8 cellular contexts compared by ENCODE assay signal in genomic region chr7:95871078-95871848, GRCh38.
A peak's percentile ranks its signal among the peaks of the same experiment; 100 is the strongest.
DNase-seq lines count a peak whose midpoint lies in the region; ATAC-seq, FAIRE-seq and TF ChIP-seq lines count a peak whose summit lies in the region.

No MANE protein-coding gene starts in this region.

- FAIRE-seq in astrocyte (lab: Jason Lieb, UNC) = no peak

- H3K4me1 ChIP-seq in astrocyte (ENCODE audit: insufficient read depth, low read length) = no peaks in the 10 kb centered on the region
- peaks cover 0 to 10% (median 0%) of the 10 kb centered on the region in 4 donors for H3K4me1 ChIP-seq in tibial nerve

- TF ChIP-seq POLR2A in tibial nerve (IDR thresholded peaks at IDR 0.05) = no peak

- H3K4me2 ChIP-seq in astrocyte (ENCODE audit: low read length) = no peak overlapping the region

- no peak overlapping the region for H3K4me3 Mint-ChIP-seq in activated CD4-positive, alpha-beta T cell treated with anti-CD3 and anti-CD28 coated beads, Interleukin-2, amount 10 ng/mL, durations not matched to agents 24 days and 14 days
- H3K4me3 Mint-ChIP-seq in astrocyte (ENCODE audit: unreplicated experiment) = no peak overlapping the region

- H3K36me3 ChIP-seq in astrocyte (ENCODE audit: insufficient read depth, low read length) (no peaks in the 10 kb centered on the region), tibial nerve (no peaks in the 10 kb centered on the region)

- H3K27me3 ChIP-seq in astrocyte (ENCODE audit: insufficient read depth, low read length) (no peaks in the 10 kb centered on the region), tibial nerve (no peaks in the 10 kb centered on the region)

- TF ChIP-seq CTCF in astrocyte (IDR thresholded peaks at IDR 0.05; ENCODE audit: insufficient read depth, low read depth, low read length) (peak; percentile 61), tibial nerve (IDR thresholded peaks at IDR 0.05) (peak; percentile 41 to 65 (median 56))

- no peak overlapping the region for H3K9ac ChIP-seq in astrocyte (ENCODE audit: low read length)

- H3K4me1 Mint-ChIP-seq in activated CD4-positive, alpha-beta T cell treated with anti-CD3 and anti-CD28 coated beads, Interleukin-2, amount 10 ng/mL, durations not matched to agents 24 days and 14 days = no peaks in the 10 kb centered on the region
- H3K4me1 Mint-ChIP-seq in astrocyte (ENCODE audit: low read depth, unreplicated experiment) = peaks cover 3% of the 10 kb centered on the region

- H3K9me3 ChIP-seq in astrocyte (ENCODE audit: insufficient read depth, low read depth, low read length) (no peaks in the 10 kb centered on the region), tibial nerve (no peaks in the 10 kb centered on the region)

- DNase-seq in activated CD4-positive, alpha-beta T cell treated with anti-CD3 and anti-CD28 coated beads, Interleukin-2, amount 10 ng/mL, durations not matched to agents 24 days and 14 days = peak; percentile 63
- DNase-seq in activated CD4-positive, alpha-beta T cell treated with anti-CD3 and anti-CD28 coated beads, Interleukin-2, amount 50 U/mL, for 1 hour = no peak
- DNase-seq in NCI-H2171 treated with DMSO at 0.1 percent for 48 hours (lab: John Stamatoyannopoulos, UW) (peak; percentile 60), astrocyte (ENCODE audit: low read depth) (peak; percentile 14), iPS-NIHi11 (ENCODE audit: low spot score) (peak; percentile 71), tibial nerve (ENCODE audit: low spot score in 2 of 2) (peak in 1 of 2 donors; percentile 40), epidermal melanocyte (ENCODE audit: insufficient read length, low spot score) (no peak)

- no peaks in the 10 kb centered on the region for H3K9me3 Mint-ChIP-seq in activated CD4-positive, alpha-beta T cell treated with anti-CD3 and anti-CD28 coated beads, Interleukin-2, amount 10 ng/mL, durations not matched to agents 24 days and 14 days
- H3K9me3 Mint-ChIP-seq in astrocyte (ENCODE audit: unreplicated experiment) = peaks cover 2% of the 10 kb centered on the region

- no peak overlapping the region for H3K27ac ChIP-seq in astrocyte (ENCODE audit: low read depth, low read length)
- H3K27ac ChIP-seq in tibial nerve = no peak overlapping the region

- H2AFZ ChIP-seq in astrocyte (ENCODE audit: low read depth, low read length) = no peak overlapping the region

- no peaks in the 10 kb centered on the region for H4K20me1 ChIP-seq in astrocyte (ENCODE audit: insufficient read depth, low read length)

- no peak for TF ChIP-seq EP300 in tibial nerve (IDR thresholded peaks at IDR 0.05)

- peak; percentile 62 for ATAC-seq in HG02884 (IDR thresholded peaks at IDR 0.05; ENCODE audit: unreplicated experiment)

- peaks cover 2% of the 10 kb centered on the region for H3K27me3 Mint-ChIP-seq in activated CD4-positive, alpha-beta T cell treated with anti-CD3 and anti-CD28 coated beads, Interleukin-2, amount 10 ng/mL, durations not matched to agents 24 days and 14 days
- H3K27me3 Mint-ChIP-seq in astrocyte (ENCODE audit: low read depth, unreplicated experiment) = peaks cover 2% of the 10 kb centered on the region

- no peaks in the 10 kb centered on the region for H3K79me2 ChIP-seq in astrocyte (ENCODE audit: insufficient read depth, low read length)

- H3K4me3 ChIP-seq in astrocyte (ENCODE audit: insufficient read depth, low read depth, low read length) = no peak overlapping the region
- no peak overlapping the region for H3K4me3 ChIP-seq in tibial nerve

- 21% methylated on average over 6 of the region's 6 CpGs for WGBS in tibial nerve, 2 donors

- no peaks in the 10 kb centered on the region for H3K36me3 Mint-ChIP-seq in activated CD4-positive, alpha-beta T cell treated with anti-CD3 and anti-CD28 coated beads, Interleukin-2, amount 10 ng/mL, durations not matched to agents 24 days and 14 days (ENCODE audit: low read depth)
- H3K36me3 Mint-ChIP-seq in astrocyte (ENCODE audit: low read depth, unreplicated experiment) = no peaks in the 10 kb centered on the region

- intact Hi-C loops in activated CD4-positive, alpha-beta T cell treated with anti-CD3 and anti-CD28 coated beads, Interleukin-2, amount 10 ng/mL, durations not matched to agents 24 days and 14 days (cut with micrococcal nuclease) = loop anchor here (1.0 to 2.0 kb wide), 2 partner anchors 146 to 360 kb away; no protein-coding TSS in a partner anchor

- H3K27ac Mint-ChIP-seq in activated CD4-positive, alpha-beta T cell treated with anti-CD3 and anti-CD28 coated beads, Interleukin-2, amount 10 ng/mL, durations not matched to agents 24 days and 14 days = no peak overlapping the region
- no peak overlapping the region for H3K27ac Mint-ChIP-seq in astrocyte (ENCODE audit: unreplicated experiment)

Comparison
In these comparisons a context has a peak if more than half of its experiments do, and no peak if none do; other contexts are left out.
1. DNase-seq: peak in activated CD4-positive, alpha-beta T cell treated with anti-CD3 and anti-CD28 coated beads, Interleukin-2, amount 10 ng/mL, durations not matched to agents 24 days and 14 days (single experiment), NCI-H2171 treated with DMSO at 0.1 percent for 48 hours (single experiment), astrocyte (single experiment) and iPS-NIHi11 (single experiment); none in activated CD4-positive, alpha-beta T cell treated with anti-CD3 and anti-CD28 coated beads, Interleukin-2, amount 50 U/mL, for 1 hour (single experiment) and epidermal melanocyte (single experiment).